25 cellular contexts compared by ENCODE assay signal in genomic region chr3:128911911-128912310, GRCh38.
"Had no signal": no experiment of that assay in that cellular context is flagged by ENCODE, and none has a peak within 500 bp of the region (broad histone marks: within the 10 kb centered on the region; RNA-seq: fewer than 3 reads in every experiment).

No MANE protein-coding gene starts in this region.

- H3K9me3 ChIP-seq: gastrocnemius medialis, mucosa of descending colon, sigmoid colon, suprapubic skin, tibial nerve had no signal

- H3K36me3 Mint-ChIP-seq: natural killer cell treated with Interleukin-12 subunit alpha and Interleukin-12 subunit beta and Interleukin-15 and Interleukin-18, amount 100 ng/mL, for 72 hours had no signal

- ATAC-seq: activated CD8-positive, alpha-beta T cell treated with anti-CD3 and anti-CD28 coated beads for 36 hours; activated T-cell treated with anti-CD3 and anti-CD28 coated beads, Interleukin-2, amount 50 U/mL, for 4 hours; activated T-helper 17 cell treated with anti-CD3 and anti-CD28 coated beads, Interleukin-2, amount 50 U/mL, for 72 hours; gastrocnemius medialis; mucosa of descending colon; natural killer cell treated with Interleukin-12 subunit alpha and Interleukin-12 subunit beta and Interleukin-15 and Interleukin-18, amount 100 ng/mL, for 72 hours; SK-N-SH treated with all-trans-retinoic acid at 6 μM for 48 hours; WTC11 had no signal

- H3K27ac ChIP-seq: gastrocnemius medialis, sigmoid colon, suprapubic skin, tibial nerve had no signal

- H3K27ac Mint-ChIP-seq: activated CD4-positive, alpha-beta T cell treated with anti-CD3 and anti-CD28 coated beads, Interleukin-2, amount 10 ng/mL, durations not matched to agents 7 days and 5 days; activated CD8-positive, alpha-beta T cell treated with anti-CD3 and anti-CD28 coated beads for 36 hours; activated T-helper 17 cell treated with anti-CD3 and anti-CD28 coated beads, Interleukin-2, amount 50 U/mL, for 72 hours; natural killer cell treated with Interleukin-12 subunit alpha and Interleukin-12 subunit beta and Interleukin-15 and Interleukin-18, amount 100 ng/mL, for 72 hours; WTC11 had no signal

- H3K9me3 Mint-ChIP-seq: activated CD4-positive, alpha-beta T cell treated with anti-CD3 and anti-CD28 coated beads, Interleukin-2, amount 10 ng/mL, durations not matched to agents 7 days and 5 days; activated CD8-positive, alpha-beta T cell treated with anti-CD3 and anti-CD28 coated beads for 36 hours; activated T-cell treated with anti-CD3 and anti-CD28 coated beads, Interleukin-2, amount 50 U/mL, for 4 hours; activated T-helper 17 cell treated with anti-CD3 and anti-CD28 coated beads, Interleukin-2, amount 50 U/mL, for 72 hours; natural killer cell treated with Interleukin-12 subunit alpha and Interleukin-12 subunit beta and Interleukin-15 and Interleukin-18, amount 100 ng/mL, for 72 hours; WTC11 had no signal

- H3K4me1 ChIP-seq: gastrocnemius medialis, sigmoid colon, suprapubic skin, tibial nerve had no signal

- DNase-seq: activated CD4-positive, alpha-beta T cell treated with anti-CD3 and anti-CD28 coated beads for 1 hour; activated CD4-positive, alpha-beta T cell treated with anti-CD3 and anti-CD28 coated beads, Interleukin-2, amount 10 ng/mL, durations not matched to agents 7 days and 5 days; activated CD8-positive, alpha-beta T cell treated with anti-CD3 and anti-CD28 coated beads for 36 hours; activated naive CD4-positive, alpha-beta T cell treated with Interleukin-2 at 50 U/mL for 16 hours; activated T-cell treated with anti-CD3 and anti-CD28 coated beads, Interleukin-2, amount 50 U/mL, for 4 hours; effector CD8-positive, alpha-beta T cell; erythroblast; head of caudate nucleus; mesendoderm; mucosa of descending colon; sigmoid colon; small intestine; stimulated activated CD4-positive, alpha-beta T cell treated with anti-CD3 and anti-CD28 coated beads, Interleukin-1b, Interleukin-23, amount 100 ng/mL, for 48 hours; stimulated activated CD4-positive, alpha-beta T cell treated with anti-CD3 and anti-CD28 coated beads, Interleukin-4, amount 100 ng/mL, for 4 hours; stimulated activated CD8-positive, alpha-beta memory T cell treated with anti-CD3 and anti-CD28 coated beads, Interleukin-4, amount 100 ng/mL, for 48 hours; stimulated activated naive CD4-positive, alpha-beta T cell; T-helper 2 cell had no signal

- H3K4me3 ChIP-seq: gastrocnemius medialis, lung, mucosa of descending colon, sigmoid colon, suprapubic skin, tibial nerve had no signal

- H3K27me3 ChIP-seq: gastrocnemius medialis, sigmoid colon, suprapubic skin, tibial nerve had no signal
